In genomic region chr14:54329082-54329695, GRCh38 we compare ENCODE assay signal across 1 cellular context.
TF ChIP-seq lines count a peak whose summit lies in the region.

No MANE protein-coding gene starts in this region.

TF ChIP-seq in IMR-90, 13 proteins besides CTCF, POLR2A, EP300 and RAD21 (continued from another document):
- no peak for TF ChIP-seq USF2 (IDR thresholded peaks at IDR 0.05; ENCODE audit: low read depth, low read length)
- TF ChIP-seq CEBPB (IDR thresholded peaks at IDR 0.05; ENCODE audit: low read depth, low read length) = no peak
- no peak for TF ChIP-seq FOS (IDR thresholded peaks at IDR 0.05; ENCODE audit: low read depth, low read length)
